Comparison of ENCODE assay signal across 22 cellular contexts in the genomic region with DNA sequence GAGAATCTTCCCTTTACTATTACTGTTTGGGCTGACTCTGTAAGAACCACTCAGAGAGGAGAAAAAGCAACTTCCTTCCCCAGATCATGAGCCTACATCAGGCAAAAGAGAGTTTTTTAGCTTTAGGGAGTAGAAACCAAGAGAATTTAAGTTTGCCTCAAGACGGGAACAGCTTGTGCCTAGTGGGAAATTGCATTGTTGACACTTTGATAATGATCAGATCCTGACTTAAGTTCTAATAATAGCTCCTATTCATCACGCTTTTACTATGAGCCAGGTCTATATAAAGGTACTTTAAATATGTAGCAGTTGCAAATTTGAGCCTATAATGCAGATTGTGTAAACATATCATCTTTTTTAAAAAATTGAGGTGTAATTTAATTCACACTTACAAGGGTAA.
DNase-seq lines count a peak whose midpoint lies in the region; ATAC-seq and TF ChIP-seq lines count a peak whose summit lies in the region.
"Had no signal": no experiment of that assay in that cellular context is flagged by ENCODE, and none has a peak within 500 bp of the region (broad histone marks: within the 10 kb centered on the region; RNA-seq: fewer than 3 reads in every experiment).

No MANE protein-coding gene starts in this region.

- H4K20me1 ChIP-seq in smooth muscle cell (ENCODE audit: low read depth) (no peaks in the 10 kb centered on the region), PC-9 (ENCODE audit: insufficient read depth) (no peaks in the 10 kb centered on the region)

- ATAC-seq in Right ventricle myocardium superior (ENCODE audit: poor library complexity), result peak; percentile 48
- no peak for ATAC-seq in right cardiac atrium
- ATAC-seq: T-helper 17 cell had no signal

- H3K36me3 ChIP-seq in smooth muscle cell (ENCODE audit: low read depth) (no peaks in the 10 kb centered on the region), PC-9 (ENCODE audit: low read depth) (no peaks in the 10 kb centered on the region)
- H3K36me3 ChIP-seq in effector memory CD4-positive, alpha-beta T cell (ENCODE audit: control insufficient read depth, insufficient read depth, low read length), result no peaks in the 10 kb centered on the region
- H3K36me3 ChIP-seq: colonic mucosa, ovary, SJCRH30, uterus had no signal

- H3K4me2 ChIP-seq in smooth muscle cell, result peak overlapping the region; percentile 51
- no peak overlapping the region for H3K4me2 ChIP-seq in PC-9

- intact Hi-C loops in Right ventricle myocardium superior (cut with DNase I) (no loop called here), right cardiac atrium (cut with DNase I) (no loop called here), PC-9 (cut with micrococcal nuclease; ENCODE audit: unreplicated experiment) (no loop called here)

- H3K79me2 ChIP-seq in smooth muscle cell (ENCODE audit: low read depth) (no peaks in the 10 kb centered on the region), PC-9 (ENCODE audit: low read depth) (no peaks in the 10 kb centered on the region)

- POLR2A ChIA-PET in PC-9 (lab: Charles Lee; ENCODE audit: unreplicated experiment), result no interaction called here

- no peaks in the 10 kb centered on the region for H3K9me2 ChIP-seq in PC-9 (ENCODE audit: insufficient read depth)

- no peak for DNase-seq in Right ventricle myocardium superior
- no peak for DNase-seq in right cardiac atrium
- DNase-seq in coronary artery (ENCODE audit: low spot score), result no peak
- DNase-seq in myocyte (ENCODE audit: low read depth), result peak; percentile 46
- no peak for DNase-seq in smooth muscle cell (lab: John Stamatoyannopoulos, UW; ENCODE audit: unreplicated experiment)
- no peak for DNase-seq in effector memory CD4-positive, alpha-beta T cell
- no peak for DNase-seq in NCI-H1092 (lab: John Stamatoyannopoulos, UW)
- DNase-seq in PC-9, result no peak
- DNase-seq: activated CD4-positive, alpha-beta T cell treated with anti-CD3 and anti-CD28 coated beads, Interleukin-2, amount 50 U/mL, for 48 hours; activated gamma-delta T cell treated with Interleukin-2 at 50 U/mL for 16 hours; activated T-cell treated with anti-CD3 and anti-CD28 coated beads for 4 hours; amygdala; Calu3; colonic mucosa; NCI-H1417; NCI-H2107; NCI-H526 treated with DMSO at 0.1 percent for 48 hours; OCI-M1; ovary; SJCRH30; T-helper 17 cell; uterus had no signal

- H3K9ac ChIP-seq in smooth muscle cell (ENCODE audit: low read depth), result peak overlapping the region; percentile 16

- H3F3A ChIP-seq in smooth muscle cell (ENCODE audit: low read depth) (no peaks in the 10 kb centered on the region), PC-9 (ENCODE audit: insufficient read depth, low read depth) (no peaks in the 10 kb centered on the region)

- H3K27ac ChIP-seq in right cardiac atrium (ENCODE audit: low read length) (no peak overlapping the region), coronary artery (peak overlapping the region; percentile 76 to 86), smooth muscle cell (ENCODE audit: low read depth) (peak overlapping the region; percentile 30), PC-9 (no peak overlapping the region)
- no peak overlapping the region for H3K27ac ChIP-seq in effector memory CD4-positive, alpha-beta T cell (ENCODE audit: insufficient read depth, low read length, poor library complexity, severe bottlenecking)
- H3K27ac ChIP-seq: colonic mucosa, ovary, SJCRH30 had no signal

- CTCF ChIA-PET in PC-9 (lab: Charles Lee), result no interaction called here

- H3K27me3 ChIP-seq in right cardiac atrium (ENCODE audit: control insufficient read depth, insufficient read depth) (no peaks in the 10 kb centered on the region), smooth muscle cell (ENCODE audit: low read depth) (no peaks in the 10 kb centered on the region), PC-9 (ENCODE audit: insufficient read depth, low read depth) (no peaks in the 10 kb centered on the region)
- H3K27me3 ChIP-seq in effector memory CD4-positive, alpha-beta T cell (replicated peaks; ENCODE audit: control insufficient read depth, insufficient read depth, low read length, poor library complexity, severe bottlenecking), result no peaks in the 10 kb centered on the region
- H3K27me3 ChIP-seq: colonic mucosa, ovary, SJCRH30, uterus had no signal

- H3K4me3 ChIP-seq in right cardiac atrium (ENCODE audit: low read length) (no peak overlapping the region), coronary artery (no peak overlapping the region), smooth muscle cell (no peak overlapping the region), PC-9 (no peak overlapping the region)
- no peak overlapping the region for H3K4me3 ChIP-seq in effector memory CD4-positive, alpha-beta T cell (ENCODE audit: insufficient read depth, low read depth, low read length, poor library complexity, severe bottlenecking)
- H3K4me3 ChIP-seq: colonic mucosa, ovary, SJCRH30, uterus had no signal

- H3K9me3 ChIP-seq in right cardiac atrium (ENCODE audit: control insufficient read depth, low read length), result no peaks in the 10 kb centered on the region
- H3K9me3 ChIP-seq in smooth muscle cell (replicated peaks; ENCODE audit: low read depth), result no peaks in the 10 kb centered on the region
- no peaks in the 10 kb centered on the region for H3K9me3 ChIP-seq in effector memory CD4-positive, alpha-beta T cell (ENCODE audit: control insufficient read depth, low read length)
- no peaks in the 10 kb centered on the region for H3K9me3 ChIP-seq in PC-9 (ENCODE audit: insufficient read depth, low read depth)
- H3K9me3 ChIP-seq: colonic mucosa, ovary, SJCRH30, uterus had no signal

- peak overlapping the region; percentile 71 for H2AFZ ChIP-seq in smooth muscle cell (ENCODE audit: low read depth)
- H2AFZ ChIP-seq in PC-9, result no peak overlapping the region

- H3K4me1 ChIP-seq in right cardiac atrium (ENCODE audit: control insufficient read depth, insufficient read depth, low read length), result no peaks in the 10 kb centered on the region
- peaks cover 5% of the 10 kb centered on the region for H3K4me1 ChIP-seq in smooth muscle cell (ENCODE audit: low read depth)
- no peaks in the 10 kb centered on the region for H3K4me1 ChIP-seq in effector memory CD4-positive, alpha-beta T cell (ENCODE audit: control insufficient read depth, insufficient read depth, low read length, poor library complexity, severe bottlenecking)
- no peaks in the 10 kb centered on the region for H3K4me1 ChIP-seq in PC-9 (replicated peaks; ENCODE audit: insufficient read depth)
- H3K4me1 ChIP-seq: colonic mucosa, SJCRH30, uterus had no signal

- TF ChIP-seq CTCF in coronary artery (IDR thresholded peaks at IDR 0.05) (no peak), smooth muscle cell (IDR thresholded peaks at IDR 0.05; ENCODE audit: borderline replicate concordance, insufficient read depth, poor library complexity, severe bottlenecking) (no peak), PC-9 (conservative IDR thresholded peaks at IDR 0.05) (no peak)

- 37% methylated on average over 2 of the region's 2 CpGs for WGBS in right cardiac atrium
- WGBS in smooth muscle cell (ENCODE audit: low lambda C conversion rate), result 33% methylated on average over 2 of the region's 2 CpGs

- no TSS peak for BruUV-seq in PC-9 (replicated peaks; lab: Mats Ljungman, UMichigan)

Comparison
In these comparisons a context has a peak if more than half of its experiments do, and no peak if none do; other contexts are left out.
1. H3K27ac ChIP-seq: peak in coronary artery (2 of 2) and smooth muscle cell (single experiment); none in right cardiac atrium (single experiment), effector memory CD4-positive, alpha-beta T cell (single experiment) and PC-9 (single experiment).